In genomic region chr19:38684862-38685665, GRCh38 we compare ENCODE assay signal across 9 cellular contexts. TPM values are rescaled to one million over a fixed set of nuclear protein-coding genes. Genes with fewer than 3 reads are reported as not detected.
A peak's percentile ranks its signal among the peaks of the same experiment; 100 is the strongest.
DNase-seq lines count a peak whose midpoint lies in the region; ATAC-seq, FAIRE-seq and TF ChIP-seq lines count a peak whose summit lies in the region.
"Had no signal": no experiment of that assay in that cellular context is flagged by ENCODE, and none has a peak within 500 bp of the region (broad histone marks: within the 10 kb centered on the region; RNA-seq: fewer than 3 reads in every experiment).

No MANE protein-coding gene starts in this region.

- TF ChIP-seq POLR2A in endothelial cell of umbilical vein (IDR thresholded peaks at IDR 0.05; ENCODE audit: low read depth, low read length) = no peak

- H3K27ac Mint-ChIP-seq in osteocyte (ENCODE audit: unreplicated experiment) = peak overlapping the region; percentile 97

- H3K9me3 ChIP-seq in BLaER1 (no peaks in the 10 kb centered on the region), PC-3 (ENCODE audit: low read length) (no peaks in the 10 kb centered on the region), endothelial cell of umbilical vein (replicated peaks; ENCODE audit: control insufficient read depth, insufficient read depth, low read length) (no peaks in the 10 kb centered on the region)

- H3F3A ChIP-seq in PC-3 (ENCODE audit: low read length, unreplicated experiment) = peaks cover 11% of the 10 kb centered on the region

- H3K27ac ChIP-seq in BLaER1 (peak overlapping the region; percentile 74), PC-3 (ENCODE audit: low read length) (peak overlapping the region; percentile 100), endothelial cell of umbilical vein (ENCODE audit: insufficient read depth, low read depth, low read length) (peak overlapping the region; percentile 90)

- H3K9ac ChIP-seq in BLaER1 (peak overlapping the region; percentile 69), PC-3 (ENCODE audit: low read length) (peak overlapping the region; percentile 98), endothelial cell of umbilical vein (replicated peaks; ENCODE audit: extremely low read depth, insufficient read depth, low read length) (peak overlapping the region; percentile 72)

- POLR2A ChIA-PET in PC-3 (lab: Charles Lee; ENCODE audit: unreplicated experiment) (no interaction called here), endothelial cell of umbilical vein (lab: Charles Lee) (interaction anchor here (1.5 kb wide), 1 partner anchor 38 kb away, joined by 6 read pairs; the partner anchor contains the start of gene ACTN4)

- H3K4me3 ChIP-seq in BLaER1 (0 out of 2 replicates have a peak overlapping the region, but pooled peaks have one; percentile 2), PC-3 (ENCODE audit: low read length) (peak overlapping the region; percentile 6; the same call in 1 of the 2 replicates), endothelial cell of umbilical vein (replicated peaks in 1 of 3; ENCODE audit: insufficient read depth in 1 of 3, low read depth in 1 of 3, low read length in 3 of 3) (no peak overlapping the region)

- BruUV-seq in PC-3 (replicated peaks; lab: Mats Ljungman, UMichigan) (TSS peak; percentile 70), endothelial cell of umbilical vein (replicated peaks; lab: Mats Ljungman, UMichigan) (TSS peak; percentile 56)

- no peaks in the 10 kb centered on the region for H3K27me3 Mint-ChIP-seq in osteocyte (ENCODE audit: unreplicated experiment)

- intact Hi-C loops in PC-3 (cut with micrococcal nuclease) (loop anchor here (5.0 kb wide), 1 partner anchor 38 kb away; the partner anchor contains the start of gene ACTN4), endothelial cell of umbilical vein (cut with micrococcal nuclease) (loop anchor here (1.0 to 2.0 kb wide), 4 partner anchors 8 to 48 kb away; no protein-coding TSS in a partner anchor)

- no peak overlapping the region for H3K4me3 Mint-ChIP-seq in osteocyte (ENCODE audit: unreplicated experiment)

- H3K79me2 ChIP-seq in PC-3 (ENCODE audit: low read length) (peaks cover 85% of the 10 kb centered on the region), endothelial cell of umbilical vein (ENCODE audit: control insufficient read depth, insufficient read depth, low read length) (peaks cover 85% of the 10 kb centered on the region)

- H3K27me3 ChIP-seq in BLaER1 (no peaks in the 10 kb centered on the region), PC-3 (ENCODE audit: low read length) (no peaks in the 10 kb centered on the region), endothelial cell of umbilical vein (ENCODE audit: control insufficient read depth in 2 of 2, insufficient read depth in 2 of 2, low read length in 2 of 2) (no peaks in the 10 kb centered on the region)

- no peaks in the 10 kb centered on the region for H3K9me1 ChIP-seq in endothelial cell of umbilical vein (replicated peaks; ENCODE audit: control insufficient read depth, extremely low read depth, insufficient read depth, low read length)

- no peak for ATAC-seq in PC-3
- no peak for ATAC-seq in GM21528 (IDR thresholded peaks at IDR 0.05; ENCODE audit: low FRiP score, unreplicated experiment)
- no peak for ATAC-seq in HG03354 (IDR thresholded peaks at IDR 0.05; ENCODE audit: poor library complexity, severe bottlenecking, unreplicated experiment)
- no peak for ATAC-seq in HG03460 (IDR thresholded peaks at IDR 0.05; ENCODE audit: unreplicated experiment)

- dilution Hi-C loops in endothelial cell of umbilical vein (cut with MboI; ENCODE audit: extremely low pct_ligation_motif_present, low sequenced_read_pairs) = no loop called here

- H3K36me3 Mint-ChIP-seq in osteocyte (ENCODE audit: unreplicated experiment) = peaks cover 11% of the 10 kb centered on the region

- no peak for FAIRE-seq in endothelial cell of umbilical vein (lab: Jason Lieb, UNC)

- H3K4me1 ChIP-seq in BLaER1 (peaks cover 94% of the 10 kb centered on the region), PC-3 (ENCODE audit: insufficient read depth, low read length) (peaks cover 82% of the 10 kb centered on the region), endothelial cell of umbilical vein (ENCODE audit: control insufficient read depth, extremely low read depth, insufficient read depth, low read length) (peaks cover 54% of the 10 kb centered on the region)

- CTCF ChIA-PET in PC-3 (lab: Charles Lee) = no interaction called here
- CTCF ChIA-PET in endothelial cell of umbilical vein (lab: Charles Lee) = interaction anchor here (1.5 to 2.4 kb wide), 2 partner anchors 18 to 38 kb away, joined by 8 to 10 read pairs; partner anchors contain the start of gene ACTN4

- DNase-seq in PC-3 (no peak), endothelial cell of umbilical vein (ENCODE audit: low read depth, low spot score) (no peak), osteocyte (ENCODE audit: extremely low spot score, unreplicated experiment) (no peak)
- DNase-seq in effector CD4-positive, alpha-beta T cell = no peak
- DNase-seq: NCI-H1105 treated with DMSO at 0.1 percent for 48 hours had no signal

- no peaks in the 10 kb centered on the region for H3K9me2 ChIP-seq in PC-3 (replicated peaks; ENCODE audit: low read length)

- H4K20me1 ChIP-seq in BLaER1 (peaks cover 58% of the 10 kb centered on the region), PC-3 (ENCODE audit: low read length) (no peaks in the 10 kb centered on the region), endothelial cell of umbilical vein (replicated peaks; ENCODE audit: control insufficient read depth, extremely low read depth, insufficient read depth, low read length) (no peaks in the 10 kb centered on the region)

- H3K4me2 ChIP-seq in BLaER1 (peak overlapping the region; percentile 89), PC-3 (ENCODE audit: low read length) (peak overlapping the region; percentile 83), endothelial cell of umbilical vein (ENCODE audit: insufficient read depth, low read length) (peak overlapping the region; percentile 52)

- H3K36me3 ChIP-seq in BLaER1 = peaks cover 26% of the 10 kb centered on the region
- H3K36me3 ChIP-seq in PC-3 (ENCODE audit: low read depth, low read length) = peaks cover 46% of the 10 kb centered on the region
- no peaks in the 10 kb centered on the region for H3K36me3 ChIP-seq in endothelial cell of umbilical vein (ENCODE audit: control insufficient read depth in 2 of 2, extremely low read depth in 1 of 2, insufficient read depth in 2 of 2, low read length in 2 of 2)

- no peak overlapping the region for H2AFZ ChIP-seq in PC-3 (ENCODE audit: low read length)
- no peak overlapping the region for H2AFZ ChIP-seq in endothelial cell of umbilical vein (ENCODE audit: low read depth, low read length)

- no peak for TF ChIP-seq CTCF in PC-3 (conservative IDR thresholded peaks at IDR 0.05; ENCODE audit: low read depth, low read length)
- TF ChIP-seq CTCF in endothelial cell of umbilical vein (IDR thresholded peaks at IDR 0.05; ENCODE audit: extremely low read depth in 1 of 2, insufficient read depth in 1 of 2, low read depth in 1 of 2, low read length in 2 of 2) = no peak
- TF ChIP-seq CTCF in osteocyte (IDR thresholded peaks at IDR 0.05) = no peak

- H3K9me3 Mint-ChIP-seq in osteocyte (ENCODE audit: unreplicated experiment) = peaks cover 11% of the 10 kb centered on the region

- H3K4me1 Mint-ChIP-seq in osteocyte (ENCODE audit: unreplicated experiment) = peaks cover 89% of the 10 kb centered on the region

TF ChIP-seq in endothelial cell of umbilical vein, 7 proteins besides CTCF, POLR2A, EP300 and RAD21:
- TF ChIP-seq GATA2 (IDR thresholded peaks at IDR 0.05; ENCODE audit: insufficient read depth, insufficient read length, low read depth, low read length) (no peak), MAX (IDR thresholded peaks at IDR 0.05; ENCODE audit: insufficient read depth, insufficient read length) (no peak), FOS (IDR thresholded peaks at IDR 0.05; ENCODE audit: borderline replicate concordance, insufficient read depth, low read length) (no peak), JUN (IDR thresholded peaks at IDR 0.05; ENCODE audit: borderline replicate concordance, insufficient read depth, insufficient read length, low read depth) (no peak), EZH2 (IDR thresholded peaks at IDR 0.05; ENCODE audit: borderline replicate concordance, low read depth, low read length, severe bottlenecking) (no peak), MYC (IDR thresholded peaks at IDR 0.05; ENCODE audit: low read depth, low read length) (no peak)

RNA-seq across cellular contexts. Expression of gene ACTN4, which starts 37.6 kb away (rescaled TPM):
- 382 and 397 TPM in 2 replicates for total RNA-seq in PC-3 (2014; rRNA removed)
- 693 and 748 TPM in 2 replicates for total RNA-seq in endothelial cell of umbilical vein
- 313 and 329 TPM in 2 replicates for polyA plus RNA-seq in endothelial cell of umbilical vein
- 293 and 306 TPM in 2 replicates for polyA plus RNA-seq in endothelial cell of umbilical vein (2011; cell fraction: cytosol; rRNA removed)
- 829 and 939 TPM in 2 replicates for polyA plus RNA-seq in endothelial cell of umbilical vein (2011; cell fraction: nucleus; rRNA removed)
- 615 and 712 TPM in 2 replicates for polyA plus RNA-seq in endothelial cell of umbilical vein (2012)
- 461 and 482 TPM in 2 replicates for polyA minus RNA-seq in endothelial cell of umbilical vein
- polyA minus RNA-seq in endothelial cell of umbilical vein (2011; cell fraction: cytosol; rRNA and poly(A)+ RNA removed) = 78.8 TPM
- polyA minus RNA-seq in endothelial cell of umbilical vein (2011; cell fraction: nucleus; rRNA and poly(A)+ RNA removed) = 238 and 273 TPM in 2 replicates
- total RNA-seq in osteocyte = 525 and 560 TPM in 2 replicates

RNA-seq across cellular contexts. Expression of gene CAPN12, which starts 59.2 kb away (rescaled TPM):
- total RNA-seq in PC-3 (2014; rRNA removed) = 3.8 and 5.5 TPM in 2 replicates
- total RNA-seq in endothelial cell of umbilical vein = not detected in 2 replicates
- 0.35 and 0.45 TPM in 2 replicates for polyA plus RNA-seq in endothelial cell of umbilical vein
- 0.18 and 0.23 TPM in 2 replicates for polyA plus RNA-seq in endothelial cell of umbilical vein (2011; cell fraction: cytosol; rRNA removed)
- 1.5 and 5.0 TPM in 2 replicates for polyA plus RNA-seq in endothelial cell of umbilical vein (2011; cell fraction: nucleus; rRNA removed)
- polyA plus RNA-seq in endothelial cell of umbilical vein (2012) = 0.11 and 0.65 TPM in 2 replicates
- 0.19 and 0.32 TPM in 2 replicates for polyA minus RNA-seq in endothelial cell of umbilical vein
- not detected for polyA minus RNA-seq in endothelial cell of umbilical vein (2011; cell fraction: cytosol; rRNA and poly(A)+ RNA removed)
- polyA minus RNA-seq in endothelial cell of umbilical vein (2011; cell fraction: nucleus; rRNA and poly(A)+ RNA removed) = not detected in 2 replicates
- not detected in 2 replicates for total RNA-seq in osteocyte

Comparison
In these comparisons a context has a peak if more than half of its experiments do, and no peak if none do; other contexts are left out.
1. H3K4me3 ChIP-seq: peak in BLaER1 (single experiment) and PC-3 (single experiment); none in endothelial cell of umbilical vein (0 of 3).
2. Peak in every context shown above with its lines, with median percentiles within 50 percentile points of each other: H3K27ac ChIP-seq, H3K4me2 ChIP-seq and H3K9ac ChIP-seq.